ENCODE assay signal across 8 cellular contexts in the genomic region with DNA sequence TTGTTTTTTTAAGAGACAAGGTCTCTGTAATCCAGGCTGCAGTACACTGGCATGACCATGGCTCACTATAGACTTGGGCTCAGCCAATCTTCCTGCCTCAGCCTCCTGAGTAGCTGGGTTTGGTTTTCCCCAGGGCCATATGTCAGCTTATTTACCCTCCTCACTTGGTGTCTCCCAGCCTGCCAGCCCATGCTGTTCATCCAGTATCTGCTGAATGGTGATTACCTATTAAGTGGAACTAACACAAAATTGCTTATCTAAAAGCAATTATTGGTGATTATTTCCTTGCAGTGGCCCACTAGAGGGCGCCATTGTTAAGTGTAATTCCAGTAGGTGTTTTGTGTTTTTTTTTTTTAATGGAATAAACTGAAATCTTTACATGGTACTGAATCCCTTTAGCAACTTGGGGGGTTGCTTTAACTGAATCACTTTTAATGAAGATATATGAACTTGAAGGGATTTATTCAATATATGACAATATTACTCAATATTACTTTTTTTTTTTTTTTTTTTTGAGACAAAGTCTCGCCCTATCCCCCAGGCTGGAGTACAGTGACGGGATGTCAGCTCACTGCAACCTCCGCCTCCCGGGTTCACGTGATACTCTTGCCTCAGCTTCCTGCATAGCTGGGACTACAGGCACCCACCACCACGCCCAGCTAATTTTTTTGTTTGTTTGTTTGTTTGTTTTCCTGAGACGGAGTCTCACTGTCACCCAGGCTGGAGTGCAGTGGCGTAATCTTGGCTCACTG. TPM values are rescaled to one million over a fixed set of nuclear protein-coding genes. Genes with fewer than 3 reads are reported as not detected.
DNase-seq lines count a peak whose midpoint lies in the region; ATAC-seq lines count a peak whose summit lies in the region.

No MANE protein-coding gene starts in this region.

- peak; percentile 73 for DNase-seq in activated gamma-delta T cell treated with Interleukin-2 at 50 U/mL for 16 hours
- no peak for DNase-seq in activated gamma-delta T cell (lab: John Stamatoyannopoulos, UW)
- peak; percentile 73 for DNase-seq in NCI-H748 (lab: John Stamatoyannopoulos, UW; ENCODE audit: unreplicated experiment)
- DNase-seq in activated CD4-positive, alpha-beta memory T cell treated with anti-CD3 and anti-CD28 coated beads, Interleukin-2, amount 10 ng/mL, durations not matched to agents 7 days and 5 days, result peak; percentile 70
- peak; percentile 62 to 71 (median 65) for DNase-seq in effector memory CD8-positive, alpha-beta T cell
- DNase-seq in naive thymus-derived CD4-positive, alpha-beta T cell, result peak; percentile 35 to 72 (median 64)
- DNase-seq in stromal cell of bone marrow (ENCODE audit: low read depth), result peak; percentile 57

- H3K36me3 Mint-ChIP-seq in activated CD4-positive, alpha-beta memory T cell treated with anti-CD3 and anti-CD28 coated beads, Interleukin-2, amount 10 ng/mL, durations not matched to agents 7 days and 5 days (ENCODE audit: low read depth), result peaks cover 24% of the 10 kb centered on the region
- peaks cover 37% of the 10 kb centered on the region for H3K36me3 Mint-ChIP-seq in effector memory CD8-positive, alpha-beta T cell (ENCODE audit: insufficient read depth)
- H3K36me3 Mint-ChIP-seq in naive thymus-derived CD4-positive, alpha-beta T cell, result peaks cover 12 to 32% (median 14%) of the 10 kb centered on the region in 5 donors

- ATAC-seq in effector memory CD8-positive, alpha-beta T cell (replicated peaks), result peak; percentile 41
- peak; percentile 73 for ATAC-seq in naive thymus-derived CD4-positive, alpha-beta T cell
- ATAC-seq in HG02973 (IDR thresholded peaks at IDR 0.05; ENCODE audit: unreplicated experiment), result no peak

- H3K4me1 ChIP-seq in naive thymus-derived CD4-positive, alpha-beta T cell (ENCODE audit: control insufficient read depth in 2 of 2, insufficient read depth in 2 of 2, low read length in 2 of 2), result peaks cover 0 to 4% of the 10 kb centered on the region in 2 donors

- CTCF ChIA-PET in activated CD4-positive, alpha-beta memory T cell treated with anti-CD3 and anti-CD28 coated beads, Interleukin-2, amount 10 ng/mL, durations not matched to agents 7 days and 5 days (lab: Charles Lee), result interaction anchor here (0.7 to 2.8 kb wide), 12 partner anchors 9 to 1830 kb away, joined by 3 to 17 read pairs (median 4); partner anchors contain the start of gene EXOSC2
- CTCF ChIA-PET in naive thymus-derived CD4-positive, alpha-beta T cell (lab: Charles Lee), result interaction anchor here (0.5 to 2.5 kb wide), 9 partner anchors 14 to 661 kb away, joined by 3 to 8 read pairs (median 4); partner anchors contain the start of gene EXOSC2

- H3K4me1 Mint-ChIP-seq in activated CD4-positive, alpha-beta memory T cell treated with anti-CD3 and anti-CD28 coated beads, Interleukin-2, amount 10 ng/mL, durations not matched to agents 7 days and 5 days, result peaks cover 5% of the 10 kb centered on the region
- H3K4me1 Mint-ChIP-seq in effector memory CD8-positive, alpha-beta T cell (ENCODE audit: low read depth in 2 of 2), result peaks cover 6 to 8% of the 10 kb centered on the region in 2 donors
- peaks cover under 1 to 9% (median 2%) of the 10 kb centered on the region in 7 donors for H3K4me1 Mint-ChIP-seq in naive thymus-derived CD4-positive, alpha-beta T cell

- H3K9me3 ChIP-seq in naive thymus-derived CD4-positive, alpha-beta T cell (ENCODE audit: control insufficient read depth in 2 of 3, low read length in 3 of 3), result no peaks in the 10 kb centered on the region

- intact Hi-C loops in naive thymus-derived CD4-positive, alpha-beta T cell (cut with micrococcal nuclease), result loop anchor here (1.0 to 5.0 kb wide), 5 partner anchors 25 to 340 kb away; no protein-coding TSS in a partner anchor

- H3K27ac ChIP-seq in naive thymus-derived CD4-positive, alpha-beta T cell (ENCODE audit: low read depth, low read length), result no peak overlapping the region

- H3K4me3 Mint-ChIP-seq in activated CD4-positive, alpha-beta memory T cell treated with anti-CD3 and anti-CD28 coated beads, Interleukin-2, amount 10 ng/mL, durations not matched to agents 7 days and 5 days, result no peak overlapping the region
- no peak overlapping the region for H3K4me3 Mint-ChIP-seq in effector memory CD8-positive, alpha-beta T cell
- H3K4me3 Mint-ChIP-seq in naive thymus-derived CD4-positive, alpha-beta T cell, result no peak overlapping the region

- no peak overlapping the region for H3K27ac Mint-ChIP-seq in activated CD4-positive, alpha-beta memory T cell treated with anti-CD3 and anti-CD28 coated beads, Interleukin-2, amount 10 ng/mL, durations not matched to agents 7 days and 5 days
- no peak overlapping the region for H3K27ac Mint-ChIP-seq in effector memory CD8-positive, alpha-beta T cell
- peak overlapping the region in 4 of 9 donors; percentile 52 to 81 (median 65) for H3K27ac Mint-ChIP-seq in naive thymus-derived CD4-positive, alpha-beta T cell

- H3K36me3 ChIP-seq in naive thymus-derived CD4-positive, alpha-beta T cell (ENCODE audit: control insufficient read depth in 2 of 3, insufficient read depth in 3 of 3, low read length in 3 of 3), result peaks cover 7 to 28% (median 11%) of the 10 kb centered on the region in 3 experiments

- H3K27me3 Mint-ChIP-seq in activated CD4-positive, alpha-beta memory T cell treated with anti-CD3 and anti-CD28 coated beads, Interleukin-2, amount 10 ng/mL, durations not matched to agents 7 days and 5 days, result no peaks in the 10 kb centered on the region
- no peaks in the 10 kb centered on the region for H3K27me3 Mint-ChIP-seq in effector memory CD8-positive, alpha-beta T cell
- H3K27me3 Mint-ChIP-seq in naive thymus-derived CD4-positive, alpha-beta T cell, result no peaks in the 10 kb centered on the region

- no peaks in the 10 kb centered on the region for H3K9me3 Mint-ChIP-seq in activated CD4-positive, alpha-beta memory T cell treated with anti-CD3 and anti-CD28 coated beads, Interleukin-2, amount 10 ng/mL, durations not matched to agents 7 days and 5 days
- H3K9me3 Mint-ChIP-seq in effector memory CD8-positive, alpha-beta T cell, result no peaks in the 10 kb centered on the region
- H3K9me3 Mint-ChIP-seq in naive thymus-derived CD4-positive, alpha-beta T cell, result peaks cover 0 to 2% (median 0%) of the 10 kb centered on the region in 11 donors

- no peaks in the 10 kb centered on the region for H3K27me3 ChIP-seq in naive thymus-derived CD4-positive, alpha-beta T cell (ENCODE audit: control insufficient read depth in 2 of 2, insufficient read depth in 2 of 2, low read length in 2 of 2)

- no peak overlapping the region for H3K4me3 ChIP-seq in naive thymus-derived CD4-positive, alpha-beta T cell (ENCODE audit: low read length)

- POLR2A ChIA-PET in activated CD4-positive, alpha-beta memory T cell treated with anti-CD3 and anti-CD28 coated beads, Interleukin-2, amount 10 ng/mL, durations not matched to agents 7 days and 5 days (lab: Charles Lee), result interaction anchor here (0.6 to 7.4 kb wide), 4 partner anchors 8 to 466 kb away, joined by 3 to 48 read pairs (median 4); partner anchors contain the start of gene EXOSC2
- POLR2A ChIA-PET in naive thymus-derived CD4-positive, alpha-beta T cell (lab: Charles Lee), result interaction anchor here (1.0 to 3.8 kb wide), 2 partner anchors 14 to 32 kb away, joined by 3 to 14 read pairs; partner anchors contain the start of gene EXOSC2

RNA-seq across cellular contexts. Expression of gene EXOSC2, which starts 13.8 kb away (rescaled TPM):
- 10 to 100 TPM; 45.2 to 48.7 TPM for total RNA-seq in activated CD4-positive, alpha-beta memory T cell treated with anti-CD3 and anti-CD28 coated beads, Interleukin-2, amount 10 ng/mL, durations not matched to agents 7 days and 5 days
- 10 to 100 TPM; 44.2 to 60.7 (median 59.5) TPM for total RNA-seq in naive thymus-derived CD4-positive, alpha-beta T cell
- 10 to 100 TPM; 31.4 to 39.9 TPM for polyA plus RNA-seq in naive thymus-derived CD4-positive, alpha-beta T cell

RNA-seq across cellular contexts. Expression of gene PRDM12, which starts 43.0 kb away (rescaled TPM):
- total RNA-seq in activated CD4-positive, alpha-beta memory T cell treated with anti-CD3 and anti-CD28 coated beads, Interleukin-2, amount 10 ng/mL, durations not matched to agents 7 days and 5 days, result not detected
- not detected for total RNA-seq in naive thymus-derived CD4-positive, alpha-beta T cell
- polyA plus RNA-seq in naive thymus-derived CD4-positive, alpha-beta T cell, result under 1 TPM in 1 of 2 donors, not detected in 1; 0.07 TPM
